In the genomic region with DNA sequence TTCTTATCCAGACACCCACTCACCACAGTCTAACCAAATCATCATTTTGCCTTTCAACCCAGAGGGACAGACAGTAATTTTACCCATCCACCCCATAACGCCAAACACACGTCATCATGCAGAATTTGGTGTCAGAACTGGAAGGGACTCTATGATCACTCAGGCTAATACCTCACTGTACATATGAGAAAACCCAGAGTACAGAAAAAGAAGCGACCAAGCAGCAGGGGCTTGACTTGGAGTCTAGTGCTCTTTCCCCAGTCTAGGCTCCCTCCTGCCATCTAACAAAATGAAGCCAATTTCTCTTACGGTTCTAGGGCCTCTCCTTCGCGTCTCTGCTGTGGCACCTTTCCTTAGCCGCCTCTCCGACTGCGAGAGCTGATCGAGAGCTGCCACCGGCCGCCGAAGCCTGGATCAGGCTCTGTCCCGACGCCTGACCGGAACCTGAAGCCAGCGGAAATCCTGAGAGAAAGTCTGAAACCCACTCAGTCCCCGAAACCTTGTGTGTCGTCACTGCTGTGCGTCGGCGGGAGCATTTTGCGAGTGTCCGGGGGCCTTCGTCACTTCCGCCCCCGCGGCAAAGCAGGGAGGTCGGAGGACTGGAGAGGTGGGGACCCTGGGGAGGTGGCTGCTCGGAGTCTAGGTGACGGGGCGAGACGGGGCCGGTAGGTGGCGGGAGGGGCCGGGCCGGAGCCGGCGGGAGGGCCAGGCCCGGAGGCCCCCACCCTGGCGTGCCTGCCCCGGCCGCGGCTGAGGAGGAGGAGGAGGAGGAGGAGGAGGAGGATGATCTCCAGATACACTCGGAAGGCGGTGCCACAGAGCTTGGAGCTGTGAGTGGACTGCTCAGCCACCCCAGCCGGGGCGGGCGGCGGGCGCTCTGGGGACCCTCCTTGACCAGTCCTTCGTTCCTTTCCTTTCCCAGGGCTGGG, we compare ENCODE assay signal across 8 cellular contexts. TPM values are rescaled to one million over a fixed set of nuclear protein-coding genes. Genes with fewer than 3 reads are reported as not detected.
A peak's percentile ranks its signal among the peaks of the same experiment; 100 is the strongest.
DNase-seq lines count a peak whose midpoint lies in the region; ATAC-seq and TF ChIP-seq lines count a peak whose summit lies in the region.

ECD (minus strand) TSS at position 452 of the 929 bp plus-strand sequence. CDS start 4,071 bp downstream, outside the sequence.
FAM149B1 (plus strand) TSS at position 563 of the 929 bp plus-strand sequence; CDS start at position 784, 221 bp downstream.

- H3K4me3 ChIP-seq in PC-9 (peak within 1 kb of the TSS; percentile 83), epithelial cell of proximal tubule (ENCODE audit: low read depth, low read length) (peak within 1 kb of the TSS; percentile 83)

- H3K27ac Mint-ChIP-seq in IgD-negative memory B cell: peak within 1 kb of the TSS; percentile 98 to 100 (median 99)

- H3K36me3 Mint-ChIP-seq in IgD-negative memory B cell: peaks cover 2% of the 10 kb centered on the region

- H3K4me1 Mint-ChIP-seq in IgD-negative memory B cell: peaks cover 25 to 31% (median 28%) of the 10 kb centered on the region in 3 donors

- H3K79me2 ChIP-seq in PC-9 (ENCODE audit: low read depth): peaks cover 60% of the 10 kb centered on the region

- H3K9me2 ChIP-seq in PC-9 (ENCODE audit: insufficient read depth): no peaks in the 10 kb centered on the region

- H3K27me3 Mint-ChIP-seq in IgD-negative memory B cell: no peaks in the 10 kb centered on the region

- 0 out of 2 replicates have a peak, but pooled peaks cover 8% of the 10 kb centered on the region for H3K36me3 ChIP-seq in PC-9 (ENCODE audit: low read depth)

- intact Hi-C loops in PC-9 (cut with micrococcal nuclease; ENCODE audit: unreplicated experiment): loop anchor here (5.0 kb wide), 1 partner anchor 806 kb away; no protein-coding TSS in a partner anchor

- POLR2A ChIA-PET in PC-9 (lab: Charles Lee; ENCODE audit: unreplicated experiment): interaction anchor here (0.6 to 0.8 kb wide), 8 partner anchors 70 to 1334 kb away, joined by 3 to 8 read pairs (median 4); partner anchors contain the start of gene AP3M1

- TSS peak; percentile 81 for BruUV-seq in PC-9 (replicated peaks; lab: Mats Ljungman, UMichigan)

- H2AFZ ChIP-seq in PC-9: peak within 1 kb of the TSS; percentile 84

- H3K4me2 ChIP-seq in PC-9: peak within 1 kb of the TSS; percentile 85

- H3K27me3 ChIP-seq in PC-9 (ENCODE audit: insufficient read depth, low read depth): no peaks in the 10 kb centered on the region

- no peaks in the 10 kb centered on the region for H3K9me3 ChIP-seq in PC-9 (ENCODE audit: insufficient read depth, low read depth)

- peak; percentile 87 for ATAC-seq in GM21529 (IDR thresholded peaks at IDR 0.05; ENCODE audit: unreplicated experiment)

- DNase-seq in DMS153 (lab: John Stamatoyannopoulos, UW): peak; percentile 80
- peak; percentile 92 to 96 for DNase-seq in PC-9
- peak; percentile 92 for DNase-seq in activated T-cell treated with anti-CD3 and anti-CD28 coated beads, Interleukin-2, amount 50 U/mL, for 1 hour
- peak; percentile 51 for DNase-seq in epithelial cell of proximal tubule (ENCODE audit: low read depth)
- peak; percentile 93 for DNase-seq in mucosa of gallbladder (ENCODE audit: low spot score)
- DNase-seq in stimulated activated CD8-positive, alpha-beta memory T cell treated with anti-CD3 and anti-CD28 coated beads, Interleukin-4, amount 100 ng/mL, for 4 hours (ENCODE audit: low read depth in 2 of 2, low spot score in 1 of 2): peak; percentile 87 to 89

- CTCF ChIA-PET in PC-9 (lab: Charles Lee): interaction anchor here (0.5 to 0.6 kb wide), 2 partner anchors 16 to 79 kb away, joined by 3 read pairs; no protein-coding TSS in a partner anchor

- H3K4me1 ChIP-seq in PC-9 (replicated peaks; ENCODE audit: insufficient read depth): peaks cover 24% of the 10 kb centered on the region

- peak within 1 kb of the TSS; percentile 98 to 100 (median 100) for H3K4me3 Mint-ChIP-seq in IgD-negative memory B cell

- peaks cover 12% of the 10 kb centered on the region for H3F3A ChIP-seq in PC-9 (ENCODE audit: insufficient read depth, low read depth)

- peaks cover 3% of the 10 kb centered on the region for H4K20me1 ChIP-seq in PC-9 (ENCODE audit: insufficient read depth)

- TF ChIP-seq CTCF in PC-9 (conservative IDR thresholded peaks at IDR 0.05) (peak; percentile 36; the same call in 1 of the 2 replicates), epithelial cell of proximal tubule (conservative IDR thresholded peaks at IDR 0.05; ENCODE audit: low read depth, low read length) (peak; percentile 7)

- no peaks in the 10 kb centered on the region for H3K9me3 Mint-ChIP-seq in IgD-negative memory B cell

- H3K27ac ChIP-seq in PC-9: peak within 1 kb of the TSS; percentile 85

RNA-seq across cellular contexts. Expression of gene ECD, which starts in this region (rescaled TPM):
- polyA plus RNA-seq in IgD-negative memory B cell: 29.7 TPM
- 29.3 and 33.2 TPM in 2 replicates for total RNA-seq in PC-9 (2021)
- total RNA-seq in epithelial cell of proximal tubule: 26.0 and 38.8 TPM in 2 replicates
- total RNA-seq in mucosa of gallbladder: 22.1 TPM

RNA-seq across cellular contexts. Expression of gene FAM149B1, which starts in this region (rescaled TPM):
- 5.5 TPM for polyA plus RNA-seq in IgD-negative memory B cell
- total RNA-seq in PC-9 (2021) (22.9 and 24.4 TPM in 2 replicates), epithelial cell of proximal tubule (4.3 and 8.4 TPM in 2 replicates), mucosa of gallbladder (27.9 TPM)

Comparison
In these comparisons a context has a peak if more than half of its experiments do, and no peak if none do; other contexts are left out.
1. Peak in every context shown above with its lines: DNase-seq, ATAC-seq, H3K4me3 ChIP-seq and H3K27ac ChIP-seq.